10 cellular contexts compared by ENCODE assay signal in genomic region chr5:95923918-95924559, GRCh38. TPM values are rescaled to one million over a fixed set of nuclear protein-coding genes. Genes with fewer than 3 reads are reported as not detected.
A peak's percentile ranks its signal among the peaks of the same experiment; 100 is the strongest.
DNase-seq lines count a peak whose midpoint lies in the region; ATAC-seq, FAIRE-seq and TF ChIP-seq lines count a peak whose summit lies in the region.
"Had no signal": no experiment of that assay in that cellular context is flagged by ENCODE, and none has a peak within 500 bp of the region (broad histone marks: within the 10 kb centered on the region; RNA-seq: fewer than 3 reads in every experiment).

No MANE protein-coding gene starts in this region.

- ATAC-seq in GM19395 (IDR thresholded peaks at IDR 0.05; ENCODE audit: unreplicated experiment) (peak; percentile 37), HG03097 (IDR thresholded peaks at IDR 0.05; ENCODE audit: low FRiP score, unreplicated experiment) (peak; percentile 24), gastrocnemius medialis (no peak)
- ATAC-seq: HCT116 had no signal

- no peaks in the 10 kb centered on the region for H3K36me3 ChIP-seq in gastrocnemius medialis

- in situ Hi-C loops in gastrocnemius medialis (cut with MboI; ENCODE audit: low sequenced_read_pairs in 4 of 4), result no loop called here

- no peak for TF ChIP-seq POLR2A in gastrocnemius medialis (IDR thresholded peaks at IDR 0.05)

- intact Hi-C loops in gastrocnemius medialis (cut with DNase I; ENCODE audit: low total_unique reads), result no loop called here

- H3K9me3 ChIP-seq in gastrocnemius medialis, result no peaks in the 10 kb centered on the region

- H3K27me3 ChIP-seq in gastrocnemius medialis, result no peaks in the 10 kb centered on the region

- no peak for FAIRE-seq in D721Med (lab: Jason Lieb, UNC)

- peaks cover 8 to 14% of the 10 kb centered on the region in 2 donors for H3K4me1 ChIP-seq in gastrocnemius medialis

- no peak overlapping the region for H3K4me3 ChIP-seq in gastrocnemius medialis

- no peak overlapping the region for H3K27ac ChIP-seq in gastrocnemius medialis

- DNase-seq in AML-193 (lab: John Stamatoyannopoulos, UW) (peak; percentile 74 to 89), SIG-M5 treated with dmso at 0.1 percent for 504 hours (lab: John Stamatoyannopoulos, UW; ENCODE audit: unreplicated experiment) (peak; percentile 94), gastrocnemius medialis (no peak), D721Med (ENCODE audit: insufficient read length, low spot score) (no peak), superior temporal gyrus (ENCODE audit: extremely low spot score) (no peak)
- no peak for DNase-seq in stimulated activated naive CD4-positive, alpha-beta T cell treated with Interleukin-2 at 50 U/mL for 16 hours (lab: John Stamatoyannopoulos, UW)
- DNase-seq: stimulated activated CD4-positive, alpha-beta T cell treated with anti-CD3 and anti-CD28 coated beads, Interleukin-1b, Interleukin-23, amount 100 ng/mL, for 48 hours had no signal

- TF ChIP-seq CTCF in gastrocnemius medialis (IDR thresholded peaks at IDR 0.05 in 4 of 5, conservative IDR thresholded peaks at IDR 0.05 in 1 of 5) (no peak), D721Med (IDR thresholded peaks at IDR 0.05; ENCODE audit: insufficient read depth, missing control alignments) (no peak)

RNA-seq across cellular contexts. Expression of gene ELL2, which starts 37.6 kb away (rescaled TPM):
- total RNA-seq in gastrocnemius medialis, result 10 to 100 TPM; 35.2 to 64.5 (median 42.9) TPM

Comparison
In these comparisons a context has a peak if more than half of its experiments do, and no peak if none do; other contexts are left out.
1. DNase-seq: peak in AML-193 (2 of 2) and SIG-M5 treated with dmso at 0.1 percent for 504 hours (single experiment); none in stimulated activated naive CD4-positive, alpha-beta T cell treated with Interleukin-2 at 50 U/mL for 16 hours (single experiment), gastrocnemius medialis (0 of 2), D721Med (single experiment) and superior temporal gyrus (single experiment).
2. ATAC-seq: peak in GM19395 (single experiment) and HG03097 (single experiment); none in gastrocnemius medialis (0 of 2).